8 cellular contexts compared by ENCODE assay signal in the genomic region with DNA sequence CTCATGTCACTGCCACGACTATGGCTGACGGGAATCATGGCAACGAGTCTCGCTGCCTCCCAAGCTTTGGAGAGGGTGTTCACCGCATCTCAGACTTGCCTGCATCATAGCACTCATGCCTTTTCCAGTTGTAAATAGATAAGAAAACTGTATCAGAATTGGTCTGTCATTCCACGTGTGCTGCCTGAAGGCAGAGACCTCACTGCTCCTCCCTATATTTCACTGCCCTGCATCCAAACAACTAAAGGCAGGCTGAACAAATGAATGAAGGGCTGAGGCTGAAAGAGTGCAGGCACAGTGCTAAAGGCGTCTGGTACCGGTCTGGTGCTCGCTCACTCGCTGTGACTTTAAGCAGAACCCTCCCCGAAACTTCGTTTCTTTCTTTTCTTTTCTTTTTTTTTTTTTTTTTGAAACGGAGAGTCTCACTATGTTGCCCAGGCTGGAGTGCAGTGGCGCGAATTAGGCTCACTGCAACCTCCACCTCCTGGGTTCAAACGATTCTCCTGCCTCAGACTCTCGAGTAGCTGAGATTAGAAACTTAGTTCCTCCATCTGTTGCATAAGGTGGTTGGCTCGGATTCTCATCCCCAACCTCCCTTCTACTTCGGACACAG. TPM values are rescaled to one million over a fixed set of nuclear protein-coding genes. Genes with fewer than 3 reads are reported as not detected.
DNase-seq lines count a peak whose midpoint lies in the region; ATAC-seq and TF ChIP-seq lines count a peak whose summit lies in the region.

No MANE protein-coding gene starts in this region.

- peaks cover 7% of the 10 kb centered on the region for H3K4me1 ChIP-seq in MM.1S (ENCODE audit: low read length)
- peaks cover 8 to 14% of the 10 kb centered on the region in 2 donors for H3K4me1 ChIP-seq in duodenal mucosa (ENCODE audit: control insufficient read depth in 1 of 2, insufficient read depth in 2 of 2, low read length in 2 of 2)

- CTCF ChIA-PET in activated CD8-positive, alpha-beta memory T cell treated with anti-CD3 and anti-CD28 coated beads, Interleukin-2, amount 10 ng/mL, durations not matched to agents 7 days and 5 days (lab: Charles Lee), result interaction anchor here (0.6 to 1.9 kb wide), 11 partner anchors 14 to 507 kb away, joined by 3 to 16 read pairs (median 3); partner anchors contain the start of genes HECTD3, PLK3, RNU5D-1 and UROD

- no peaks in the 10 kb centered on the region for H3K9me2 ChIP-seq in MM.1S (replicated peaks; ENCODE audit: insufficient read depth, low read length)

- TF ChIP-seq CTCF in MM.1S (IDR thresholded peaks at IDR 0.05; ENCODE audit: low read length) (no peak), natural killer cell (IDR thresholded peaks at IDR 0.05) (no peak)

- H3K9ac ChIP-seq in MM.1S (ENCODE audit: low read length), result peak overlapping the region; percentile 76
- H3K9ac ChIP-seq in duodenal mucosa (ENCODE audit: low read depth in 1 of 2, low read length in 2 of 2), result peak overlapping the region; percentile 70 to 71

- H3K36me3 ChIP-seq in MM.1S (replicated peaks; ENCODE audit: insufficient read depth, low read length) (no peaks in the 10 kb centered on the region), duodenal mucosa (ENCODE audit: control insufficient read depth in 1 of 2, insufficient read depth in 2 of 2, low read length in 2 of 2) (peaks cover 1 to 5% of the 10 kb centered on the region in 2 donors)

- H3K27ac Mint-ChIP-seq in activated CD8-positive, alpha-beta memory T cell treated with anti-CD3 and anti-CD28 coated beads, Interleukin-2, amount 10 ng/mL, durations not matched to agents 7 days and 5 days, result peak overlapping the region; percentile 85
- H3K27ac Mint-ChIP-seq in natural killer cell, result peak overlapping the region; percentile 89 to 94

- H3K27me3 ChIP-seq in MM.1S (replicated peaks; ENCODE audit: insufficient read depth, low read length) (no peaks in the 10 kb centered on the region), duodenal mucosa (ENCODE audit: control insufficient read depth in 1 of 2, insufficient read depth in 2 of 2, low read length in 2 of 2) (no peaks in the 10 kb centered on the region)

- H3K79me2 ChIP-seq in MM.1S (ENCODE audit: low read length), result peaks cover 24% of the 10 kb centered on the region

- intact Hi-C loops in natural killer cell (cut with micrococcal nuclease), result loop anchor here (1.0 kb wide), 2 partner anchors 25 to 255 kb away; partner anchors contain the start of genes HECTD3 and RNU5D-1

- no peak for ATAC-seq in activated CD8-positive, alpha-beta memory T cell treated with anti-CD3 and anti-CD28 coated beads, Interleukin-2, amount 10 ng/mL, durations not matched to agents 7 days and 5 days
- no peak for ATAC-seq in natural killer cell

- peak overlapping the region; percentile 37; the same call in 1 of the 2 replicates for H3K27ac ChIP-seq in MM.1S (ENCODE audit: low read length)
- peak overlapping the region; percentile 39 for H3K27ac ChIP-seq in duodenal mucosa (ENCODE audit: low read depth, low read length)

- H3K9me3 ChIP-seq in MM.1S (replicated peaks; ENCODE audit: insufficient read depth, low read length) (no peaks in the 10 kb centered on the region), duodenal mucosa (ENCODE audit: control insufficient read depth in 1 of 2, low read length in 2 of 2) (no peaks in the 10 kb centered on the region)

- H3K4me3 ChIP-seq in MM.1S (ENCODE audit: low read length) (peak overlapping the region; percentile 95), duodenal mucosa (ENCODE audit: low read depth in 1 of 2, low read length in 2 of 2) (peak overlapping the region; percentile 81 to 91)

- peaks cover 20% of the 10 kb centered on the region for H3K4me1 Mint-ChIP-seq in activated CD8-positive, alpha-beta memory T cell treated with anti-CD3 and anti-CD28 coated beads, Interleukin-2, amount 10 ng/mL, durations not matched to agents 7 days and 5 days
- H3K4me1 Mint-ChIP-seq in natural killer cell, result peaks cover 17 to 18% of the 10 kb centered on the region in 2 donors

- H3K36me3 Mint-ChIP-seq in activated CD8-positive, alpha-beta memory T cell treated with anti-CD3 and anti-CD28 coated beads, Interleukin-2, amount 10 ng/mL, durations not matched to agents 7 days and 5 days, result peaks cover 3% of the 10 kb centered on the region
- peaks cover 3% of the 10 kb centered on the region for H3K36me3 Mint-ChIP-seq in natural killer cell

- H2AFZ ChIP-seq in MM.1S (ENCODE audit: low read length), result peak overlapping the region; percentile 60

- H3K9me3 Mint-ChIP-seq in activated CD8-positive, alpha-beta memory T cell treated with anti-CD3 and anti-CD28 coated beads, Interleukin-2, amount 10 ng/mL, durations not matched to agents 7 days and 5 days (ENCODE audit: low read depth), result no peaks in the 10 kb centered on the region
- no peaks in the 10 kb centered on the region for H3K9me3 Mint-ChIP-seq in natural killer cell

- no peaks in the 10 kb centered on the region for H4K20me1 ChIP-seq in MM.1S (ENCODE audit: insufficient read depth, low read length)

- H3K4me2 ChIP-seq in MM.1S (ENCODE audit: low read depth, low read length), result peak overlapping the region; percentile 97

- no peaks in the 10 kb centered on the region for H3K27me3 Mint-ChIP-seq in activated CD8-positive, alpha-beta memory T cell treated with anti-CD3 and anti-CD28 coated beads, Interleukin-2, amount 10 ng/mL, durations not matched to agents 7 days and 5 days
- H3K27me3 Mint-ChIP-seq in natural killer cell (ENCODE audit: low read depth in 2 of 2), result no peaks in the 10 kb centered on the region

- H3F3A ChIP-seq in MM.1S (ENCODE audit: insufficient read depth, low read length), result no peaks in the 10 kb centered on the region

- no peak for DNase-seq in activated CD8-positive, alpha-beta memory T cell treated with anti-CD3 and anti-CD28 coated beads, Interleukin-2, amount 10 ng/mL, durations not matched to agents 7 days and 5 days
- no peak for DNase-seq in activated CD8-positive, alpha-beta memory T cell treated with anti-CD3 and anti-CD28 coated beads, Interleukin-2, amount 50 U/mL, for 48 hours
- DNase-seq in MM.1S, result no peak
- DNase-seq in natural killer cell, result no peak
- no peak for DNase-seq in SHP77 treated with DMSO at 0.1 percent for 48 hours (lab: John Stamatoyannopoulos, UW)
- no peak for DNase-seq in mesenteric fat pad (ENCODE audit: low spot score)
- DNase-seq in NCI-H2107 (lab: John Stamatoyannopoulos, UW), result no peak

- H3K4me3 Mint-ChIP-seq in activated CD8-positive, alpha-beta memory T cell treated with anti-CD3 and anti-CD28 coated beads, Interleukin-2, amount 10 ng/mL, durations not matched to agents 7 days and 5 days, result peak overlapping the region; percentile 95
- H3K4me3 Mint-ChIP-seq in natural killer cell, result peak overlapping the region; percentile 99

RNA-seq across cellular contexts. Expression of gene EIF2B3, which starts 0.5 kb away (rescaled TPM):
- total RNA-seq in activated CD8-positive, alpha-beta memory T cell treated with anti-CD3 and anti-CD28 coated beads, Interleukin-2, amount 10 ng/mL, durations not matched to agents 7 days and 5 days, result 10 to 100 TPM; 26.5 to 33.3 TPM
- total RNA-seq in natural killer cell (10 to 100 TPM; 12.4 to 19.1 (median 14.3) TPM), mesenteric fat pad (37.8 TPM)

RNA-seq across cellular contexts. Expression of gene HECTD3, which starts 25.3 kb away (rescaled TPM):
- 10 to 100 TPM; 31.5 to 32.6 TPM for total RNA-seq in activated CD8-positive, alpha-beta memory T cell treated with anti-CD3 and anti-CD28 coated beads, Interleukin-2, amount 10 ng/mL, durations not matched to agents 7 days and 5 days
- total RNA-seq in natural killer cell, result 10 to 100 TPM; 56.6 to 67.4 (median 64.4) TPM
- 41.1 TPM for total RNA-seq in mesenteric fat pad

RNA-seq across cellular contexts. Expression of gene UROD, which starts 26.2 kb away (rescaled TPM):
- total RNA-seq in activated CD8-positive, alpha-beta memory T cell treated with anti-CD3 and anti-CD28 coated beads, Interleukin-2, amount 10 ng/mL, durations not matched to agents 7 days and 5 days, result 10 to 100 TPM; 68.5 to 72.7 TPM
- 10 to 100 TPM; 54.5 to 65.4 (median 56.6) TPM for total RNA-seq in natural killer cell
- total RNA-seq in mesenteric fat pad, result 67.8 TPM
